ENCODE assay signal across 1 cellular context in the genomic region with DNA sequence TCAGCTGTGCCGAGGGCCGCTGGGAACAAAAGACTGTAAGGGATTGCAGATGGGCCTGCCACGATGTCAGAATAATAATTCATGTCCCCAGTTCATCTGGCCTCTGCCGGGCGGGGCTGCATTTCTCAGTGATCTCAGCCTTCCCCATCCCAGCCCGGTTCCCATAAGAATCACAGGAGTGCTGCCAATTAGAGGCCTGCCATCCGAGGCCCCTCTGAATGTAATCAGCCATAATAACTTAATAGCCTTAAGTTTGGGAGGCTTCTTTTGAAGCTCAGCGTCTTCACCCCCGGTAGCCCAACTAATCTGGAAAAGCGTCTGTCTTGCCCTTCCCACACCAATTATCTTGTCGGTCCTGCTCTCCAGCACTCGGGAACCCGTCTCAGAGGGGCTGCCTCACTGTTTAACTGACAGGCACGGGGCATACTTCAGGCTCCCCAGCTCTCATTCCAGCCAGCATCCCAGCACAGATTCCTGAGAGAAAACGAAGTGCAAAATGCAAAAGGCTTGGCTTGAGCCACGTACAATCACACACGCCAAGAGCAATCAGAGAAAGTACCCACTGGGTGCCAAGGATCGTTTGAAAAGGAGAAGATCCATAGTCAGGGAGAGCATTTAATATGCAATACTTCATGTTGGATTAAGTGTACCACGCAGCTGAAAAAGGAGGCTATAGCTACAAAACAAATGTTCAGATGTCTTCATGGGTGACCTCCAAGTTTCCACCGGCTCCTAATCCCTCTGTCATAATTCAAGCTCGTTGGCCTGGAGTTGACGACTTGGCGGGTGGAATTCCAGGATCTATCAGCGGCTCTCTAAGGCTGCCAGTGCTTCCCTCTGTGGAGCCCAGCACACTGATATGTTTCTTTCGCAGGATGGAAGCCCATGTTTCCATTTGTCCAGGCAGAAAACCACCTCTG.
TF ChIP-seq lines count a peak whose summit lies in the region.

No MANE protein-coding gene starts in this region.

TF ChIP-seq in IMR-90, 13 proteins besides CTCF, POLR2A, EP300 and RAD21 (continued from another document):
- TF ChIP-seq RFX5 (IDR thresholded peaks at IDR 0.05; ENCODE audit: low read depth, low read length) (no peak), MXI1 (IDR thresholded peaks at IDR 0.05; ENCODE audit: borderline replicate concordance, low read depth, low read length) (no peak)
